In the genomic region with DNA sequence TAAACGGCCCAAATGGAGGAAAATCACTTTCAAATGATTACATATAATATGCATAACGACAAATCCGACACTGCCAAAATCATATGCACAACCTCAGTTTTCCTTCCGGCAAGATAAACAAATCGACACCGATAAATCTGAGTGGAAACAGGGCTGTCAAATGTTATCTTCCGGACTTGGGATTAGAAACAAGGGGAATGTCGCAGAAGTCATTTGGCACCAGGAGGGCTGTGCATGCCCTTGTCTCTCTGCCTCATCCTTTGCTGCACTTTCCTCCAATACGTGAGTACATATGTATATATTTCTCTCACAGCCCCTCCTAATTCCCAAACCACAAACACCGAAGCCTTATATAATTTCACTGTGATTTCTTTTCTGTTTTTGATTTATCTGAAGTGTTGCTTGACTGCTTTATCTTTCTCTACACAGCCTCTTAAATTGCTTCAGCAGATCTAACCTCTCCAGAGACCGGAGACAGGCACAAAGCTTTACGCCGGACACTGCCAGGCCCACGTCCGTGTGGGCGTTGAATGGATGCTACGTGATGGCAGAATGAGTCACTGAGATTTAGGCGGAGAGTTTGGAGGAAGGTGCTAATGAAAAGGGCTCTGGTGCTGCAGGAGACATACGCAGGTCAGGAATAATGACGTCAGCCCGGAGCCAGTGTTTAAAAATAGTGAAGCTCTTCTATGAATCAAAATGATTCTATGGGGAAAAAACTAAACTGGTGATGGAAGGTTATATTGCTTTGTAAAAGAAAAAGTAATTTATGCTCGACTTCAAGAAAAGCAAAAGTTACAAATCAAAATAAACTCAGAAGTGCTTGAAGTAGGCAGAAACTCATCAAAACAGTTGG, we compare ENCODE assay signal across 9 cellular contexts. TPM values are rescaled to one million over a fixed set of nuclear protein-coding genes. Genes with fewer than 3 reads are reported as not detected.
DNase-seq lines count a peak whose midpoint lies in the region; ATAC-seq and TF ChIP-seq lines count a peak whose summit lies in the region.
"Had no signal": no experiment of that assay in that cellular context is flagged by ENCODE, and none has a peak within 500 bp of the region (broad histone marks: within the 10 kb centered on the region; RNA-seq: fewer than 3 reads in every experiment).

No MANE protein-coding gene starts in this region.

- H3K4me3 ChIP-seq in GM23248 (no peak overlapping the region), Panc1 (ENCODE audit: low read depth in 2 of 2, low read length in 2 of 2) (0 out of 4 replicates have a peak overlapping the region, but pooled peaks of 1 of the 2 experiments have one; percentile 17), fibroblast of lung (replicated peaks in 1 of 4; ENCODE audit: control extremely low read depth in 1 of 4, insufficient read depth in 1 of 4, low read depth in 3 of 4, low read length in 4 of 4) (peak overlapping the region in 1 of 4 experiments; percentile 35), ovary (no peak overlapping the region), Caco-2 (ENCODE audit: low read depth, low read length) (no peak overlapping the region)

- H3K9me2 ChIP-seq in GM23248 (ENCODE audit: insufficient read depth) = no peaks in the 10 kb centered on the region

- H3K4me3 Mint-ChIP-seq in Caco-2 (ENCODE audit: unreplicated experiment) = no peak overlapping the region

- in situ Hi-C loops in GM23248 (cut with MboI) (no loop called here), Panc1 (cut with HindIII; ENCODE audit: low pct_unique_long_range_greater_than_20kb, low sequenced_read_pairs) (no loop called here)

- H3K27me3 ChIP-seq in GM23248 (replicated peaks; ENCODE audit: insufficient read depth) (peaks cover 24% of the 10 kb centered on the region; the same call in 1 of the 2 replicates), Panc1 (ENCODE audit: control insufficient read depth, insufficient read depth, low read length) (peaks cover 20% of the 10 kb centered on the region), fibroblast of lung (ENCODE audit: control insufficient read depth, insufficient read depth, low read length) (peaks cover 4% of the 10 kb centered on the region), ovary (no peaks in the 10 kb centered on the region), Caco-2 (replicated peaks; ENCODE audit: control insufficient read depth, insufficient read depth, low read length) (peaks cover 1% of the 10 kb centered on the region; the same call in 1 of the 2 replicates)

- no peak overlapping the region for H3K4me2 ChIP-seq in GM23248 (ENCODE audit: unreplicated experiment)
- H3K4me2 ChIP-seq in fibroblast of lung (ENCODE audit: extremely low read depth, insufficient read depth, low read length) = peak overlapping the region; percentile 56

- H3K4me1 ChIP-seq in GM23248 (ENCODE audit: insufficient read depth) = 0 out of 2 replicates have a peak, but pooled peaks cover 5% of the 10 kb centered on the region
- H3K4me1 ChIP-seq in Panc1 (ENCODE audit: control insufficient read depth, insufficient read depth, low read length) = peaks cover 6% of the 10 kb centered on the region; the same call in 1 of the 2 replicates
- H3K4me1 ChIP-seq in fibroblast of lung (ENCODE audit: control insufficient read depth, extremely low read depth, insufficient read depth, low read length) = peaks cover 3% of the 10 kb centered on the region
- H3K4me1 ChIP-seq in ovary (ENCODE audit: insufficient read depth) = no peaks in the 10 kb centered on the region
- no peaks in the 10 kb centered on the region for H3K4me1 ChIP-seq in Caco-2

- TF ChIP-seq CTCF in Panc1 (IDR thresholded peaks at IDR 0.05) (no peak), fibroblast of lung (conservative IDR thresholded peaks at IDR 0.05 in 1 of 2, IDR thresholded peaks at IDR 0.05 in 1 of 2; ENCODE audit: low read depth in 1 of 2, low read length in 2 of 2) (no peak), ovary (IDR thresholded peaks at IDR 0.05) (no peak), Caco-2 (IDR thresholded peaks at IDR 0.05; ENCODE audit: insufficient read depth in 1 of 2, low read depth in 1 of 2, low read length in 1 of 2, severe bottlenecking in 1 of 2, unreplicated experiment in 1 of 2) (no peak)

- H3K36me3 ChIP-seq in GM23248 (ENCODE audit: low read depth) = no peaks in the 10 kb centered on the region
- no peaks in the 10 kb centered on the region; the same call in 1 of the 2 replicates for H3K36me3 ChIP-seq in Panc1 (ENCODE audit: control insufficient read depth, insufficient read depth, low read length)
- H3K36me3 ChIP-seq in fibroblast of lung (ENCODE audit: control insufficient read depth, insufficient read depth, low read length) = no peaks in the 10 kb centered on the region
- H3K36me3 ChIP-seq in ovary = no peaks in the 10 kb centered on the region
- no peaks in the 10 kb centered on the region for H3K36me3 ChIP-seq in Caco-2 (ENCODE audit: control insufficient read depth, insufficient read depth, low read length)

- CTCF ChIA-PET in Panc1 (lab: Charles Lee) = interaction anchor here (0.6 kb wide), 1 partner anchor 186 kb away, joined by 3 read pairs; no protein-coding TSS in a partner anchor
- CTCF ChIA-PET in Caco-2 (lab: Charles Lee) = interaction anchor here (0.6 to 1.0 kb wide), 3 partner anchors 7 to 31 kb away, joined by 3 read pairs; a partner anchor contains a TSS

- no peaks in the 10 kb centered on the region for H3K9me3 Mint-ChIP-seq in Caco-2 (ENCODE audit: unreplicated experiment)

- 69 to 72% methylated on average over 22 of the region's 22 CpGs for WGBS in GM23248 (ENCODE audit: low coverage in 1 of 2, low lambda C conversion rate in 2 of 2, missing lambda C conversion rate in 2 of 2), 2 experiments
- 21 to 24% (median 22%) methylated on average over 22 of the region's 22 CpGs for WGBS in ovary, 3 donors

- H3K79me2 ChIP-seq in GM23248 (ENCODE audit: insufficient read depth) (no peaks in the 10 kb centered on the region), fibroblast of lung (ENCODE audit: control insufficient read depth, insufficient read depth, low read length) (no peaks in the 10 kb centered on the region)

- no peak overlapping the region for H3K27ac ChIP-seq in GM23248
- no peak overlapping the region for H3K27ac ChIP-seq in Panc1 (ENCODE audit: low read length)
- H3K27ac ChIP-seq in fibroblast of lung (ENCODE audit: insufficient read depth, low read length) = no peak overlapping the region
- H3K27ac ChIP-seq in ovary = no peak overlapping the region

- H2AFZ ChIP-seq in GM23248 (no peak overlapping the region), fibroblast of lung (ENCODE audit: low read length) (peak overlapping the region; percentile 37)

- DNase-seq in GM23248 = peak; percentile 40
- no peak for DNase-seq in Panc1 (ENCODE audit: low read depth, low spot score)
- peak; percentile 75 to 92 for DNase-seq in fibroblast of lung (ENCODE audit: low read depth in 2 of 2)
- peak; percentile 11 to 41 (median 39) for DNase-seq in ovary
- DNase-seq in OCI-M1 (lab: John Stamatoyannopoulos, UW) = no peak
- no peak for DNase-seq in Caco-2
- DNase-seq: activated T-cell treated with anti-CD3 and anti-CD28 coated beads, Interleukin-2, amount 50 U/mL, for 48 hours had no signal

- H3F3A ChIP-seq in GM23248 (ENCODE audit: insufficient read depth) = no peaks in the 10 kb centered on the region

- no peaks in the 10 kb centered on the region for H3K36me3 Mint-ChIP-seq in Caco-2 (ENCODE audit: insufficient read depth, unreplicated experiment)

- BruUV-seq in Panc1 (replicated peaks; lab: Mats Ljungman, UMichigan) (no TSS peak), Caco-2 (replicated peaks; lab: Mats Ljungman, UMichigan) (no TSS peak)

- H3K27ac Mint-ChIP-seq in Caco-2 (ENCODE audit: unreplicated experiment) = no peak overlapping the region

- TF ChIP-seq POLR2A in ovary (IDR thresholded peaks at IDR 0.05) = no peak

- peak; percentile 68; the same call in 1 of the 2 replicates for ATAC-seq in Panc1
- no peak for ATAC-seq in activated CD4-positive, CD25-positive, alpha-beta regulatory T cell treated with anti-CD3 and anti-CD28 coated beads, Interleukin-2, amount 50 U/mL, for 24 hours
- no peak for ATAC-seq in HG02973 (IDR thresholded peaks at IDR 0.05; ENCODE audit: unreplicated experiment)

- intact Hi-C loops in Panc1 (cut with micrococcal nuclease; ENCODE audit: unreplicated experiment) (no loop called here), ovary (cut with DNase I) (no loop called here), Caco-2 (cut with micrococcal nuclease; ENCODE audit: unreplicated experiment) (no loop called here)

- H3K27me3 Mint-ChIP-seq in Caco-2 (ENCODE audit: insufficient read depth, unreplicated experiment) = peaks cover 15% of the 10 kb centered on the region

- TF ChIP-seq EP300 in ovary (IDR thresholded peaks at IDR 0.05) = no peak

- POLR2A ChIA-PET in Panc1 (lab: Charles Lee) = no interaction called here
- POLR2A ChIA-PET in Caco-2 (lab: Charles Lee) = no interaction called here

- no peaks in the 10 kb centered on the region for H4K20me1 ChIP-seq in GM23248 (ENCODE audit: insufficient read depth)
- no peaks in the 10 kb centered on the region for H4K20me1 ChIP-seq in fibroblast of lung (ENCODE audit: control insufficient read depth, extremely low read depth, insufficient read depth, low read length)

- H3K9ac ChIP-seq in GM23248 (no peak overlapping the region), fibroblast of lung (ENCODE audit: insufficient read depth, low read length) (no peak overlapping the region)

- H3K9me3 ChIP-seq in GM23248 (ENCODE audit: low read depth) = no peaks in the 10 kb centered on the region
- H3K9me3 ChIP-seq in Panc1 (ENCODE audit: control insufficient read depth, insufficient read depth, low read depth, low read length) = no peaks in the 10 kb centered on the region
- no peaks in the 10 kb centered on the region for H3K9me3 ChIP-seq in fibroblast of lung (ENCODE audit: control insufficient read depth, insufficient read depth, low read depth, low read length)
- H3K9me3 ChIP-seq in ovary = no peaks in the 10 kb centered on the region
- H3K9me3 ChIP-seq in Caco-2 = no peaks in the 10 kb centered on the region

- H3K4me1 Mint-ChIP-seq in Caco-2 (ENCODE audit: low read depth, unreplicated experiment) = peaks cover 7% of the 10 kb centered on the region

RNA-seq across cellular contexts. Expression of a gene that starts 21.0 kb away (rescaled TPM):
- 64.1 and 72.8 TPM in 2 replicates for total RNA-seq in GM23248 (2014; rRNA removed; shearing (Covaris generic))
- polyA plus RNA-seq in GM23248 (2016; fragmentation: Nextera tagmentation; extraction: Ambion mirVana) = 75.8 and 76.4 TPM in 2 replicates
- 131 TPM for total RNA-seq in Panc1 (2021; ENCODE audit: unreplicated experiment)
- polyA plus RNA-seq in Panc1 (2012; ENCODE audit: insufficient read length) = 108 TPM
- total RNA-seq in fibroblast of lung = 89.9 and 127 TPM in 2 replicates
- polyA plus RNA-seq in fibroblast of lung = 64.5 and 66.6 TPM in 2 replicates
- polyA plus RNA-seq in fibroblast of lung (2012) = 40.0 and 43.0 TPM in 2 replicates
- polyA minus RNA-seq in fibroblast of lung (ENCODE audit: low replicate concordance) = 86.0 and 106 TPM in 2 replicates
- total RNA-seq in ovary = 10 to 100 TPM; 21.9 to 40.8 (median 31.4) TPM
- 10 to 100 TPM; 16.8 to 25.1 TPM for polyA plus RNA-seq in ovary
- total RNA-seq in Caco-2 (2022) = 170 and 171 TPM in 2 replicates

RNA-seq across cellular contexts. Expression of a gene that starts 31.5 kb away (rescaled TPM):
- 20.0 and 21.1 TPM in 2 replicates for total RNA-seq in GM23248 (2014; rRNA removed; shearing (Covaris generic))
- polyA plus RNA-seq in GM23248 (2016; fragmentation: Nextera tagmentation; extraction: Ambion mirVana) (236 and 245 TPM in 2 replicates), fibroblast of lung (56.5 and 63.8 TPM in 2 replicates), ovary (10 to 100 TPM; 28.1 to 73.1 TPM)
- total RNA-seq in Panc1 (2021; ENCODE audit: unreplicated experiment) (90.6 TPM), fibroblast of lung (37.8 and 39.3 TPM in 2 replicates), ovary (10 to 100 TPM; 23.2 to 50.4 (median 45.4) TPM), Caco-2 (2022) (181 and 186 TPM in 2 replicates)
- 203 TPM for polyA plus RNA-seq in Panc1 (2012; ENCODE audit: insufficient read length)
- polyA plus RNA-seq in fibroblast of lung (2012) = 112 and 125 TPM in 2 replicates
- polyA minus RNA-seq in fibroblast of lung (ENCODE audit: low replicate concordance) = 1.7 and 3.9 TPM in 2 replicates

RNA-seq across cellular contexts. Expression of a gene that starts 44.4 kb away (rescaled TPM):
- total RNA-seq in GM23248 (2014; rRNA removed; shearing (Covaris generic)) = not detected in 2 replicates
- polyA plus RNA-seq in GM23248 (2016; fragmentation: Nextera tagmentation; extraction: Ambion mirVana) (0.05 and 0.09 TPM in 2 replicates), fibroblast of lung (not detected in 2 replicates), ovary (under 1 TPM; 0.02 to 0.17 TPM)
- total RNA-seq in Panc1 (2021; ENCODE audit: unreplicated experiment) (not detected), fibroblast of lung (under 0.01 TPM in 2 replicates), ovary (under 1 TPM in 5 of 7 donors, not detected in 2; 0.10 to 0.15 (median 0.12) TPM), Caco-2 (2022) (0.16 and 0.18 TPM in 2 replicates)
- polyA plus RNA-seq in Panc1 (2012; ENCODE audit: insufficient read length) = 0.11 TPM
- polyA plus RNA-seq in fibroblast of lung (2012) = 0.03 TPM in 1 of 2 replicates, not detected in the other
- 0.11 TPM in 1 of 2 replicates, not detected in the other for polyA minus RNA-seq in fibroblast of lung (ENCODE audit: low replicate concordance)

RNA-seq across cellular contexts. Expression of a gene that starts 56.5 kb away (rescaled TPM):
- 391 and 422 TPM in 2 replicates for total RNA-seq in GM23248 (2014; rRNA removed; shearing (Covaris generic))
- polyA plus RNA-seq in GM23248 (2016; fragmentation: Nextera tagmentation; extraction: Ambion mirVana) = 13.5 and 14.2 TPM in 2 replicates
- total RNA-seq in Panc1 (2021; ENCODE audit: unreplicated experiment) = 113 TPM
- polyA plus RNA-seq in Panc1 (2012; ENCODE audit: insufficient read length) = 220 TPM
- 128 and 250 TPM in 2 replicates for total RNA-seq in fibroblast of lung
- polyA plus RNA-seq in fibroblast of lung = 201 and 208 TPM in 2 replicates
- 227 and 242 TPM in 2 replicates for polyA plus RNA-seq in fibroblast of lung (2012)
- 76.8 and 116 TPM in 2 replicates for polyA minus RNA-seq in fibroblast of lung (ENCODE audit: low replicate concordance)
- total RNA-seq in ovary = 100 to 1,000 TPM in 1 of 7 donors, 10 to 100 TPM in 6; 36.7 to 117 (median 76.8) TPM
- polyA plus RNA-seq in ovary = 100 to 1,000 TPM in 1 of 2 donors, 10 to 100 TPM in 1; 88.8 to 301 TPM
- total RNA-seq in Caco-2 (2022) = 202 and 228 TPM in 2 replicates

Comparison
In these comparisons a context has a peak if more than half of its experiments do, and no peak if none do; other contexts are left out.
1. DNase-seq: peak in GM23248 (single experiment), fibroblast of lung (2 of 2) and ovary (5 of 5); none in Panc1 (single experiment), OCI-M1 (single experiment) and Caco-2 (0 of 2).